In genomic region chr9:5799314-5799713, GRCh38 we compare ENCODE assay signal across 8 cellular contexts. TPM values are rescaled to one million over a fixed set of nuclear protein-coding genes. Genes with fewer than 3 reads are reported as not detected.
DNase-seq lines count a peak whose midpoint lies in the region; ATAC-seq and TF ChIP-seq lines count a peak whose summit lies in the region.

No MANE protein-coding gene starts in this region.

- H2AFZ ChIP-seq in parathyroid adenoma, result peak overlapping the region; percentile 25

- H3K36me3 ChIP-seq in parathyroid adenoma (ENCODE audit: control insufficient read depth, insufficient read depth, low read length), result peaks cover 5% of the 10 kb centered on the region

- DNase-seq in HCEC 1CT (peak; percentile 49), SK-MEL-5 (ENCODE audit: low read depth, low spot score) (peak; percentile 59), fibroblast of the aortic adventitia (ENCODE audit: low read depth) (peak; percentile 67)

- H3K27ac ChIP-seq in C4-2B (no peak overlapping the region), parathyroid adenoma (peak overlapping the region; percentile 64)

- TF ChIP-seq CTCF in C4-2B (conservative IDR thresholded peaks at IDR 0.05) (peak; percentile 96), fibroblast of the aortic adventitia (IDR thresholded peaks at IDR 0.05; ENCODE audit: insufficient read depth, low read length) (peak; percentile 91), parathyroid adenoma (IDR thresholded peaks at IDR 0.05) (peak; percentile 76)

- H3K4me3 ChIP-seq in fibroblast of the aortic adventitia (ENCODE audit: low read depth, low read length), result peak overlapping the region; percentile 32
- H3K4me3 ChIP-seq in parathyroid adenoma (ENCODE audit: low read depth, low read length), result peak overlapping the region; percentile 35

- peaks cover 9% of the 10 kb centered on the region for H3K79me2 ChIP-seq in parathyroid adenoma

- peak overlapping the region; percentile 55 for H3K4me2 ChIP-seq in parathyroid adenoma (ENCODE audit: low read length)

- in situ Hi-C loops in SK-MEL-5 (cut with HindIII; ENCODE audit: low pct_unique_long_range_greater_than_20kb, low sequenced_read_pairs), result no loop called here

- H3K9ac ChIP-seq in parathyroid adenoma, result no peak overlapping the region

- H3K4me1 ChIP-seq in parathyroid adenoma, result peaks cover 3% of the 10 kb centered on the region

- no peaks in the 10 kb centered on the region for H3K27me3 ChIP-seq in parathyroid adenoma (ENCODE audit: control insufficient read depth, insufficient read depth, low read length)

- H3K9me3 ChIP-seq in parathyroid adenoma (ENCODE audit: control insufficient read depth, low read length), result no peaks in the 10 kb centered on the region

- ATAC-seq in HG02623 (IDR thresholded peaks at IDR 0.05; ENCODE audit: unreplicated experiment) (no peak), HG03025 (IDR thresholded peaks at IDR 0.05; ENCODE audit: low FRiP score, unreplicated experiment) (no peak), HG02610 (IDR thresholded peaks at IDR 0.05; ENCODE audit: unreplicated experiment) (no peak)

RNA-seq across cellular contexts. Expression of gene ERMP1, which starts 33.6 kb away (rescaled TPM):
- total RNA-seq in SK-MEL-5 (2014; rRNA removed; shearing (Covaris generic)), result 35.2 and 38.2 TPM in 2 replicates
- polyA plus RNA-seq in SK-MEL-5 (2015; cell fraction: cytosol; rRNA removed), result 31.8 and 42.2 TPM in 2 replicates
- 9.8 and 12.7 TPM in 2 replicates for polyA plus RNA-seq in SK-MEL-5 (2015; cell fraction: nucleus; rRNA removed)
- total RNA-seq in fibroblast of the aortic adventitia (ENCODE audit: low replicate concordance), result 9.0 and 9.4 TPM in 2 replicates
